1 cellular context compared by ENCODE assay signal in genomic region chr14:75409425-75410205, GRCh38.
TF ChIP-seq lines count a peak whose summit lies in the region.

No MANE protein-coding gene starts in this region.

TF ChIP-seq in HEK293, 187 proteins besides CTCF, POLR2A, EP300 and RAD21 (continued from another document):
- TF ChIP-seq PRDM6 (tag by site-specific recombination; IDR thresholded peaks at IDR 0.05): no peak
